ENCODE assay signal across 21 cellular contexts in the genomic region with DNA sequence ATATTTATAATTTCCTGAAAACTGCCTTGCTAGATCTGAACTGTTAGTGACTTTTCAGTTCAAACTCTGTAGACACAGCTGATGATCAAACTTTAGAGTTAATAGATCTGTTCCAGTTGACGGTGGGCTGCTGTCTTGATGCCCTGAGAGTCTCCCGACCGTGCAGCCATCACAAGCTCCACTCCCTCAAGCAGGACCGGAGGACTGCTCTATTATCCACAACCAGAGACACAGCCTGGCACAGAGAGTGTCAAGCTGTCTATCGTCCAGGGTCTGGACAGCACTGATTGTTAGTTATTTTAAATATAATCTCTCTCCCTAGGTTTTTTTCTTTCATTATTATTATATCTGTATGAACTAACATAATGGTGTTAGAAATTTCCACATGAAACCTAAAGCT. TPM values are rescaled to one million over a fixed set of nuclear protein-coding genes. Genes with fewer than 3 reads are reported as not detected.
"Had no signal": no experiment of that assay in that cellular context is flagged by ENCODE, and none has a peak within 500 bp of the region (broad histone marks: within the 10 kb centered on the region; RNA-seq: fewer than 3 reads in every experiment).

No MANE protein-coding gene starts in this region.

- H3K27ac ChIP-seq: coronary artery, esophagus muscularis mucosa, lower lobe of right lung, pancreas, suprapubic skin, VCaP had no signal

- ATAC-seq: activated CD8-positive, alpha-beta memory T cell treated with anti-CD3 and anti-CD28 coated beads, Interleukin-2, amount 10 ng/mL, durations not matched to agents 7 days and 5 days; lower lobe of right lung; pancreas had no signal

- H3K27me3 ChIP-seq: esophagus muscularis mucosa, suprapubic skin had no signal

- H3K4me3 ChIP-seq: coronary artery, esophagus muscularis mucosa, lower lobe of right lung, pancreas, suprapubic skin had no signal

- DNase-seq: activated CD4-positive, alpha-beta memory T cell treated with anti-CD3 and anti-CD28 coated beads for 36 hours; activated CD4-positive, alpha-beta T cell treated with anti-CD3 and anti-CD28 coated beads for 1 hour; activated CD8-positive, alpha-beta memory T cell treated with anti-CD3 and anti-CD28 coated beads, Interleukin-2, amount 10 ng/mL, durations not matched to agents 7 days and 5 days; activated T-cell treated with anti-CD3 and anti-CD28 coated beads, Interleukin-2, amount 50 U/mL, for 1 hour; amygdala; hippocampal formation; kidney; lower lobe of right lung; midbrain; naive B cell; pancreas; SK-N-SH; small intestine; stimulated activated CD4-positive, alpha-beta T cell treated with anti-CD3 and anti-CD28 coated beads, Interleukin-4, amount 100 ng/mL, for 4 hours; stimulated activated CD8-positive, alpha-beta memory T cell treated with anti-CD3 and anti-CD28 coated beads, Interleukin-4, amount 100 ng/mL, for 48 hours; T-helper 1 cell; T1000 had no signal

- H3K36me3 ChIP-seq: esophagus muscularis mucosa, lower lobe of right lung, pancreas, suprapubic skin had no signal

- H3K4me1 ChIP-seq: lower lobe of right lung, pancreas, suprapubic skin had no signal

- H3K9me3 ChIP-seq: esophagus muscularis mucosa, lower lobe of right lung, pancreas, SK-N-SH, suprapubic skin had no signal

RNA-seq across cellular contexts. Expression of gene CHODL, which starts 8.1 kb away (rescaled TPM):
- total RNA-seq: activated CD4-positive, alpha-beta memory T cell treated with anti-CD3 and anti-CD28 coated beads for 36 hours; lower lobe of right lung had no signal
- polyA plus RNA-seq: SK-N-SH had no signal
